In the genomic region with DNA sequence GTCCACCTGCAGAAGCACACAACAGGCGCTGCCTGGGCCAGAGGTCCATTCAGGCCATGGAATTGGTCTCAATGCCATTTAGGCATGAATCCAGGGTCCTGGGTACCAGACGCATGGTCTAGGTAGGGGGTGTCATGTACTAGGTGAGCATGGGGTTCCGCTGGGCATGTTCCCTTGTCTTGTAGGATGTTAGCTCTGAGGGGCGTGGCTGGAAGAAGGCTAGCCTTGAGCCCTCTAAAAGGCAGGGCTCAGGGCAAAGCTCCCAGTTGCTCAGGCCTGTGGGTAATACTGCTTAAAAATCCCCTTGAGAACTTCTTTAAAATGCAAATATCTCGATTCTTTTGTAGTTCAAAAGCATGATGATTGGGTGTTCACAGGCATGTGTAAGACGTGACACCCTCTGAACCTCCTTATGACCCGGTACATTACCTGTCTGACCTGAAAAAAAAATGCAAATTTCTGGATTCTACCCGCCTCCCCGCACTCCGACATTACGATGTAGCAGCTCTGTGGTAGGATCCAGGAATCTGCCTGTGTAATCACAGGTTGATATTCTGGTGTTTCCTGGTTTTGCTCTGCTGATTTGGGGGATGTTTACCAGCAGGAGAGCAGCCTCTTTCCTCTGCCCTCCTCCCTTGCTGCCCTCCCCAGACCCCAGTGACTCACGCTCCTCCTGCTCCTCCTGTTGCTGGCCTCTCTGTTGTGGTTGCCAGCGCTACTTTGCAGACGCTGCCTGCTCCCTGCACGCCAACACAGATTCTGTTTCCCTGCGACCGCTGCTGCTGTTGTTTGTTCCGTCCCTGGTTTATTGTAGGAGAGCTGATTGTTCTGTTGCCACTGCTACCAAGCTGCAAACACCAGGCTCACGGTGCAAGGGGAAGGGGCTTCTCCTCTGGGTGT, we compare ENCODE assay signal across 8 cellular contexts. TPM values are rescaled to one million over a fixed set of nuclear protein-coding genes. Genes with fewer than 3 reads are reported as not detected.
DNase-seq lines count a peak whose midpoint lies in the region; ATAC-seq and TF ChIP-seq lines count a peak whose summit lies in the region.

No MANE protein-coding gene starts in this region.

- H3K14ac ChIP-seq in mesenchymal stem cell (ENCODE audit: low read length in 2 of 2): peak overlapping the region in 1 of 2 experiments; percentile 57

- H3K9me3 ChIP-seq in Loucy (ENCODE audit: insufficient read depth, low read depth, low read length): no peaks in the 10 kb centered on the region
- no peaks in the 10 kb centered on the region for H3K9me3 ChIP-seq in ectodermal cell (ENCODE audit: control insufficient read depth, low read length)
- H3K9me3 ChIP-seq in mesenchymal stem cell (ENCODE audit: control insufficient read depth, low read length): peaks cover 6% of the 10 kb centered on the region

- peak overlapping the region; percentile 99 for H4K8ac ChIP-seq in mesenchymal stem cell (ENCODE audit: low read length)

- no peaks in the 10 kb centered on the region for H3K36me3 Mint-ChIP-seq in activated CD4-positive, alpha-beta memory T cell treated with anti-CD3 and anti-CD28 coated beads for 36 hours

- H2AK5ac ChIP-seq in mesenchymal stem cell (ENCODE audit: low read length, severe bottlenecking): peak overlapping the region; percentile 61

- H3K23ac ChIP-seq in mesenchymal stem cell (ENCODE audit: low read length in 2 of 2): no peak overlapping the region

- H3K4ac ChIP-seq in mesenchymal stem cell (ENCODE audit: low read depth in 1 of 2, low read length in 2 of 2): peak overlapping the region; percentile 87 to 88

- peak overlapping the region; percentile 93 for H4K91ac ChIP-seq in mesenchymal stem cell (ENCODE audit: low read length)

- H4K20me1 ChIP-seq in Loucy (ENCODE audit: insufficient read depth, low read length, poor library complexity, severe bottlenecking): no peaks in the 10 kb centered on the region

- TF ChIP-seq CTCF in GM06990 (IDR thresholded peaks at IDR 0.05; ENCODE audit: insufficient read depth, low read length, poor library complexity, severe bottlenecking): no peak
- no peak for TF ChIP-seq CTCF in Loucy (conservative IDR thresholded peaks at IDR 0.05; ENCODE audit: low read length)

- peak; percentile 82 for ATAC-seq in GM21786 (IDR thresholded peaks at IDR 0.05; ENCODE audit: unreplicated experiment)

- H3K27me3 ChIP-seq in GM06990 (replicated peaks; ENCODE audit: control insufficient read depth, insufficient read depth, low read length): no peaks in the 10 kb centered on the region
- no peaks in the 10 kb centered on the region for H3K27me3 ChIP-seq in Loucy (ENCODE audit: insufficient read depth, low read length, poor library complexity, severe bottlenecking)
- H3K27me3 ChIP-seq in ectodermal cell (ENCODE audit: control insufficient read depth, insufficient read depth, low read length, poor library complexity, severe bottlenecking): no peaks in the 10 kb centered on the region
- no peaks in the 10 kb centered on the region for H3K27me3 ChIP-seq in mesenchymal stem cell (ENCODE audit: control insufficient read depth in 1 of 2, insufficient read depth in 1 of 2, low read length in 2 of 2)

- intact Hi-C loops in activated CD4-positive, alpha-beta memory T cell treated with anti-CD3 and anti-CD28 coated beads for 36 hours (cut with micrococcal nuclease): loop anchor here (1.0 to 10.0 kb wide), 11 partner anchors 14 to 625 kb away; a partner anchor contains a TSS

- peak overlapping the region; percentile 93 for H3K27ac Mint-ChIP-seq in activated CD4-positive, alpha-beta memory T cell treated with anti-CD3 and anti-CD28 coated beads for 36 hours

- H3K9ac ChIP-seq in Loucy (ENCODE audit: low read depth, low read length, poor library complexity, severe bottlenecking) (no peak overlapping the region), mesenchymal stem cell (ENCODE audit: low read length) (peak overlapping the region; percentile 92)

- H3K9me3 Mint-ChIP-seq in activated CD4-positive, alpha-beta memory T cell treated with anti-CD3 and anti-CD28 coated beads for 36 hours: no peaks in the 10 kb centered on the region

- H3K4me3 Mint-ChIP-seq in activated CD4-positive, alpha-beta memory T cell treated with anti-CD3 and anti-CD28 coated beads for 36 hours: peak overlapping the region; percentile 73

- DNase-seq in GM06990 (ENCODE audit: extremely low read depth, insufficient read length) (peak; percentile 61), mesenchymal stem cell (peak; percentile 97), NCI-H2196 (lab: John Stamatoyannopoulos, UW; ENCODE audit: unreplicated experiment) (no peak)
- peak; percentile 91 for DNase-seq in activated CD4-positive, alpha-beta memory T cell treated with anti-CD3 and anti-CD28 coated beads for 36 hours
- DNase-seq in stimulated activated CD8-positive, alpha-beta memory T cell treated with anti-CD3 and anti-CD28 coated beads, Interleukin-12 subunit alpha, Interleukin-12 subunit beta, amount 100 ng/mL, for 24 hours (ENCODE audit: extremely low read depth): peak; percentile 45

- peak overlapping the region; percentile 96 to 99 for H2BK12ac ChIP-seq in mesenchymal stem cell (ENCODE audit: low read length in 2 of 2)

- CTCF ChIA-PET in activated CD4-positive, alpha-beta memory T cell treated with anti-CD3 and anti-CD28 coated beads for 36 hours (lab: Charles Lee): interaction anchor here (0.6 to 2.1 kb wide), 4 partner anchors 63 to 630 kb away, joined by 3 to 4 read pairs (median 4); no protein-coding TSS in a partner anchor

- peaks cover 42% of the 10 kb centered on the region for H3K4me1 Mint-ChIP-seq in activated CD4-positive, alpha-beta memory T cell treated with anti-CD3 and anti-CD28 coated beads for 36 hours (ENCODE audit: low read depth)

- H3K9me2 ChIP-seq in Loucy (replicated peaks; ENCODE audit: low read depth, low read length): no peaks in the 10 kb centered on the region

- H3K4me1 ChIP-seq in Loucy (ENCODE audit: insufficient read depth, low read length, poor library complexity, severe bottlenecking) (peaks cover 5% of the 10 kb centered on the region), ectodermal cell (ENCODE audit: control insufficient read depth, insufficient read depth, low read length) (peaks cover 3% of the 10 kb centered on the region), mesenchymal stem cell (ENCODE audit: control insufficient read depth, insufficient read depth, low read depth, low read length) (peaks cover 7% of the 10 kb centered on the region)

- H2BK15ac ChIP-seq in mesenchymal stem cell (ENCODE audit: low read depth, poor library complexity, severe bottlenecking): peak overlapping the region; percentile 77

- H2BK120ac ChIP-seq in mesenchymal stem cell (ENCODE audit: low read depth, low read length): peak overlapping the region; percentile 77

- H3K27ac ChIP-seq in ectodermal cell (ENCODE audit: insufficient read depth, low read depth, low read length, poor library complexity, severe bottlenecking) (peak overlapping the region; percentile 88), mesenchymal stem cell (ENCODE audit: low read length, poor library complexity, severe bottlenecking) (peak overlapping the region; percentile 91)

- H3K4me2 ChIP-seq in Loucy (ENCODE audit: low read depth, low read length, poor library complexity, severe bottlenecking) (peak overlapping the region; percentile 56), mesenchymal stem cell (ENCODE audit: low read length, poor library complexity, severe bottlenecking) (peak overlapping the region; percentile 51)

- H3K36me3 ChIP-seq in GM06990 (ENCODE audit: control insufficient read depth, insufficient read depth, low read length) (no peaks in the 10 kb centered on the region), Loucy (ENCODE audit: insufficient read depth, low read length) (no peaks in the 10 kb centered on the region), ectodermal cell (ENCODE audit: control insufficient read depth, insufficient read depth, low read length) (no peaks in the 10 kb centered on the region), mesenchymal stem cell (ENCODE audit: control insufficient read depth in 1 of 2, insufficient read depth in 2 of 2, low read depth in 1 of 2, low read length in 2 of 2) (no peaks in the 10 kb centered on the region)

- H2AFZ ChIP-seq in Loucy (ENCODE audit: low read length): peak overlapping the region; percentile 61
- H2AFZ ChIP-seq in mesenchymal stem cell (ENCODE audit: low read depth, low read length): peak overlapping the region; percentile 34

- no peaks in the 10 kb centered on the region for H3K79me1 ChIP-seq in mesenchymal stem cell (replicated peaks; ENCODE audit: low read length, poor library complexity, severe bottlenecking)

- no peaks in the 10 kb centered on the region for H3K27me3 Mint-ChIP-seq in activated CD4-positive, alpha-beta memory T cell treated with anti-CD3 and anti-CD28 coated beads for 36 hours

- 20 to 25% methylated on average over 19 of the region's 19 CpGs for WGBS in ectodermal cell, 2 experiments
- 25% methylated on average over 16 of the region's 19 CpGs for WGBS in mesenchymal stem cell

- H2BK5ac ChIP-seq in mesenchymal stem cell (ENCODE audit: low read depth, low read length, poor library complexity, severe bottlenecking): peak overlapping the region; percentile 63

- H3K4me3 ChIP-seq in GM06990 (replicated peaks; ENCODE audit: low read depth, low read length): peak overlapping the region; percentile 50
- peak overlapping the region; percentile 36 for H3K4me3 ChIP-seq in Loucy (ENCODE audit: low read length, poor library complexity, severe bottlenecking)
- H3K4me3 ChIP-seq in ectodermal cell (ENCODE audit: insufficient read depth, low read depth, low read length): peak overlapping the region; percentile 4
- H3K4me3 ChIP-seq in mesenchymal stem cell (ENCODE audit: insufficient read depth in 1 of 2, low read depth in 1 of 2, low read length in 2 of 2): peak overlapping the region in 1 of 2 experiments; percentile 70

- POLR2A ChIA-PET in activated CD4-positive, alpha-beta memory T cell treated with anti-CD3 and anti-CD28 coated beads for 36 hours (lab: Charles Lee): interaction anchor here (0.6 to 2.1 kb wide), 11 partner anchors 12 to 167 kb away, joined by 3 to 9 read pairs (median 3); a partner anchor contains a TSS

- H3F3A ChIP-seq in Loucy (ENCODE audit: low read depth): no peaks in the 10 kb centered on the region

- H3K79me2 ChIP-seq in Loucy (ENCODE audit: insufficient read depth, low read length): no peaks in the 10 kb centered on the region

- H3K18ac ChIP-seq in mesenchymal stem cell (ENCODE audit: low read depth in 1 of 2, low read length in 2 of 2): peak overlapping the region; percentile 97 to 98

RNA-seq across cellular contexts. Expression of a gene that starts 5.7 kb away (rescaled TPM):
- not detected for total RNA-seq in activated CD4-positive, alpha-beta memory T cell treated with anti-CD3 and anti-CD28 coated beads for 36 hours
- polyA plus RNA-seq in ectodermal cell (2013, experiment 1 of 4): not detected
- 0.20 TPM for polyA plus RNA-seq in ectodermal cell (2013, experiment 2 of 4)
- polyA plus RNA-seq in ectodermal cell (2013, experiment 3 of 4): 0.32 TPM
- polyA plus RNA-seq in ectodermal cell (2013, experiment 4 of 4): 0.20 TPM
- 0.10 TPM for polyA plus RNA-seq in mesenchymal stem cell (2013, experiment 1 of 2)
- polyA plus RNA-seq in mesenchymal stem cell (2013, experiment 2 of 2): 0.04 TPM
